8 cellular contexts compared by ENCODE assay signal in the genomic region with DNA sequence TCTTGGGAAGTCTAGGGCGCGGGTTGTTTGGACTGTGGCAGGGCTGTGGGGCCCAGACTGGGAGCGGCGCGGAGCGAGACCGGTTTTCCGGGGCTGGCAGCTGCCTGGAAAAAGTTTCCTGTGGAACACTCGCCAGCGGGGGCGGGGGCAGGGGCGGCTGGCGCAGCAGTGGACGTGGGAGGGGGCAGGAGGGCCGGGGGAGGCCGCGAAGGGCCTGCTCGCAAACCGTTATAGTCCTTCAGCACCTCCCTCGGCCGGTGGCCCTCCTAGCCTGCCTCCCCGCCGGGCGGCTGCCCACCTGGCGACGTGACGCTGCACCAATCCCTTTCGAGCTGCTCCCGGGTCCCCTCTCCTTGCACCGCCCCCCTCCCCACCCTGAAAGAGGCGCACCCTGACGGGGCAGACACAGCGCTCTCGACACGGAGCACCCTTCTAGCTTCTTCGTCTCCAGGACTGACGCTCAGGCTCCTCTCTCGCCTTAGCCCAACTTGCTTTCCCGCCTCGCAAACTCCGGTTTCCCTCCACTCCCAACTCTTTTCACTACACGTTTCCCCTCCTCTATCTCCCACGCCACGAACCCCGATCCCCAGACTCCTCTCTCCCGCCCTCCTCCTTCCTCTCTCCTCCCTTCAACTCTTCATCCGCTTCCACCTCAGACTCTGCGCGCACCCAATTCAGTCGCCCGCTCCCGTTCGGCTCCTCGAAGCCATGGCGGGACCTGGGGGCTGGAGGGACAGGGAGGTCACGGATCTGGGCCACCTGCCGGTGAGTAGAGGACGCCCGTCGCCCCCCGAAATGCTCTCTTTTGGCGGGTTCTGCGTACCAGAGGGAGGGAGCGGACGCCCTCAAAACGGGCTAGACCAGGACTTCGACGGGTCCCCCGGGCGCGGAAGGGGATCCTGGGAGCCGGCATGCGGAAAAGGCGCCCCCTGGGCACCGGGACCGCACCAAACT. TPM values are rescaled to one million over a fixed set of nuclear protein-coding genes. Genes with fewer than 3 reads are reported as not detected.
A peak's percentile ranks its signal among the peaks of the same experiment; 100 is the strongest.
DNase-seq lines count a peak whose midpoint lies in the region; ATAC-seq and TF ChIP-seq lines count a peak whose summit lies in the region.
"Had no signal": no experiment of that assay in that cellular context is flagged by ENCODE, and none has a peak within 500 bp of the region (broad histone marks: within the 10 kb centered on the region; RNA-seq: fewer than 3 reads in every experiment).

A gene with protein sequence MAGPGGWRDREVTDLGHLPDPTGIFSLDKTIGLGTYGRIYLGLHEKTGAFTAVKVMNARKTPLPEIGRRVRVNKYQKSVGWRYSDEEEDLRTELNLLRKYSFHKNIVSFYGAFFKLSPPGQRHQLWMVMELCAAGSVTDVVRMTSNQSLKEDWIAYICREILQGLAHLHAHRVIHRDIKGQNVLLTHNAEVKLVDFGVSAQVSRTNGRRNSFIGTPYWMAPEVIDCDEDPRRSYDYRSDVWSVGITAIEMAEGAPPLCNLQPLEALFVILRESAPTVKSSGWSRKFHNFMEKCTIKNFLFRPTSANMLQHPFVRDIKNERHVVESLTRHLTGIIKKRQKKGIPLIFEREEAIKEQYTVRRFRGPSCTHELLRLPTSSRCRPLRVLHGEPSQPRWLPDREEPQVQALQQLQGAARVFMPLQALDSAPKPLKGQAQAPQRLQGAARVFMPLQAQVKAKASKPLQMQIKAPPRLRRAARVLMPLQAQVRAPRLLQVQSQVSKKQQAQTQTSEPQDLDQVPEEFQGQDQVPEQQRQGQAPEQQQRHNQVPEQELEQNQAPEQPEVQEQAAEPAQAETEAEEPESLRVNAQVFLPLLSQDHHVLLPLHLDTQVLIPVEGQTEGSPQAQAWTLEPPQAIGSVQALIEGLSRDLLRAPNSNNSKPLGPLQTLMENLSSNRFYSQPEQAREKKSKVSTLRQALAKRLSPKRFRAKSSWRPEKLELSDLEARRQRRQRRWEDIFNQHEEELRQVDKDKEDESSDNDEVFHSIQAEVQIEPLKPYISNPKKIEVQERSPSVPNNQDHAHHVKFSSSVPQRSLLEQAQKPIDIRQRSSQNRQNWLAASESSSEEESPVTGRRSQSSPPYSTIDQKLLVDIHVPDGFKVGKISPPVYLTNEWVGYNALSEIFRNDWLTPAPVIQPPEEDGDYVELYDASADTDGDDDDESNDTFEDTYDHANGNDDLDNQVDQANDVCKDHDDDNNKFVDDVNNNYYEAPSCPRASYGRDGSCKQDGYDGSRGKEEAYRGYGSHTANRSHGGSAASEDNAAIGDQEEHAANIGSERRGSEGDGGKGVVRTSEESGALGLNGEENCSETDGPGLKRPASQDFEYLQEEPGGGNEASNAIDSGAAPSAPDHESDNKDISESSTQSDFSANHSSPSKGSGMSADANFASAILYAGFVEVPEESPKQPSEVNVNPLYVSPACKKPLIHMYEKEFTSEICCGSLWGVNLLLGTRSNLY (N-terminal part only) (plus strand): TSS at position 402 of the 954 bp plus-strand sequence. CDS start 307 bp downstream, at position 709.

- ATAC-seq in PC-3 (peak; percentile 65), GM18511 (IDR thresholded peaks at IDR 0.05; ENCODE audit: unreplicated experiment) (no peak)

- TF ChIP-seq CTCF in PC-3 (conservative IDR thresholded peaks at IDR 0.05; ENCODE audit: low read depth, low read length) (no peak), esophagus squamous epithelium (IDR thresholded peaks at IDR 0.05) (no peak), testis (IDR thresholded peaks at IDR 0.05) (no peak)

- H3K36me3 ChIP-seq in PC-3 (ENCODE audit: low read depth, low read length) (no peaks in the 10 kb centered on the region), esophagus squamous epithelium (no peaks in the 10 kb centered on the region), mesenchymal stem cell (ENCODE audit: control insufficient read depth in 1 of 2, insufficient read depth in 2 of 2, low read depth in 1 of 2, low read length in 2 of 2) (no peaks in the 10 kb centered on the region), testis (ENCODE audit: low read depth, missing control alignments) (no peaks in the 10 kb centered on the region)
- H3K36me3 ChIP-seq in CD8-positive, alpha-beta memory T cell (ENCODE audit: insufficient read depth, low read length), result no peaks in the 10 kb centered on the region

- no peaks in the 10 kb centered on the region for H3K79me1 ChIP-seq in mesenchymal stem cell (replicated peaks; ENCODE audit: low read length, poor library complexity, severe bottlenecking)

- no peaks in the 10 kb centered on the region for H3F3A ChIP-seq in PC-3 (ENCODE audit: low read length, unreplicated experiment)

- H3K9me3 ChIP-seq in PC-3 (ENCODE audit: low read length), result no peaks in the 10 kb centered on the region
- H3K9me3 ChIP-seq in esophagus squamous epithelium, result no peaks in the 10 kb centered on the region
- H3K9me3 ChIP-seq in mesenchymal stem cell (ENCODE audit: control insufficient read depth, low read length), result no peaks in the 10 kb centered on the region
- no peaks in the 10 kb centered on the region for H3K9me3 ChIP-seq in testis
- H3K9me3 ChIP-seq in CD8-positive, alpha-beta memory T cell (ENCODE audit: low read length), result no peaks in the 10 kb centered on the region

- H3K27ac ChIP-seq in PC-3 (ENCODE audit: low read length) (peak within 1 kb of the TSS; percentile 16), esophagus squamous epithelium (no peak within 1 kb of the TSS), mesenchymal stem cell (ENCODE audit: low read length, poor library complexity, severe bottlenecking) (peak within 1 kb of the TSS; percentile 92), testis (peak within 1 kb of the TSS; percentile 50 to 73)
- H3K27ac ChIP-seq in CD8-positive, alpha-beta memory T cell (ENCODE audit: low read depth, low read length), result no peak within 1 kb of the TSS

- H3K4me2 ChIP-seq in PC-3 (ENCODE audit: low read length), result peak within 1 kb of the TSS; percentile 99
- peak within 1 kb of the TSS; percentile 84 for H3K4me2 ChIP-seq in mesenchymal stem cell (ENCODE audit: low read length, poor library complexity, severe bottlenecking)

- H3K18ac ChIP-seq in mesenchymal stem cell (ENCODE audit: low read depth in 1 of 2, low read length in 2 of 2), result peak within 1 kb of the TSS; percentile 73 to 86

- no peak within 1 kb of the TSS for H3K4me3 Mint-ChIP-seq in CD8-positive, alpha-beta memory T cell

- H3K14ac ChIP-seq in mesenchymal stem cell (ENCODE audit: low read length in 2 of 2), result peak within 1 kb of the TSS; percentile 60 to 74

- H3K9ac ChIP-seq in PC-3 (ENCODE audit: low read length), result 0 out of 2 replicates have a peak within 1 kb of the TSS, but pooled peaks have one; percentile 4
- H3K9ac ChIP-seq in mesenchymal stem cell (ENCODE audit: low read length), result no peak within 1 kb of the TSS

- peaks cover 11 to 13% of the 10 kb centered on the region in 2 donors for H3K27me3 Mint-ChIP-seq in CD8-positive, alpha-beta memory T cell

- peak within 1 kb of the TSS in 1 of 2 experiments; percentile 83 for H2BK12ac ChIP-seq in mesenchymal stem cell (ENCODE audit: low read length in 2 of 2)

- no TSS peak for BruUV-seq in PC-3 (replicated peaks; lab: Mats Ljungman, UMichigan)

- no peak for DNase-seq in PC-3
- no peak for DNase-seq in esophagus squamous epithelium (lab: John Stamatoyannopoulos, UW)
- DNase-seq in mesenchymal stem cell, result peak; percentile 56
- DNase-seq in testis, result peak; percentile 46
- no peak for DNase-seq in CD8-positive, alpha-beta memory T cell
- DNase-seq in Ammon's horn (ENCODE audit: low spot score), result no peak
- DNase-seq: GDM1 had no signal

- no peak for TF ChIP-seq POLR2A in esophagus squamous epithelium (IDR thresholded peaks at IDR 0.05)
- no peak for TF ChIP-seq POLR2A in testis (IDR thresholded peaks at IDR 0.05)

- H2BK15ac ChIP-seq in mesenchymal stem cell (ENCODE audit: low read depth, poor library complexity, severe bottlenecking), result no peak within 1 kb of the TSS

- no peaks in the 10 kb centered on the region for H3K27me3 ChIP-seq in PC-3 (ENCODE audit: low read length)
- H3K27me3 ChIP-seq in esophagus squamous epithelium, result peaks cover 0 to 34% (median 7%) of the 10 kb centered on the region in 4 donors
- peaks cover 0 to 39% of the 10 kb centered on the region in 2 experiments for H3K27me3 ChIP-seq in mesenchymal stem cell (ENCODE audit: control insufficient read depth in 1 of 2, insufficient read depth in 1 of 2, low read length in 2 of 2)
- no peaks in the 10 kb centered on the region for H3K27me3 ChIP-seq in testis
- no peaks in the 10 kb centered on the region for H3K27me3 ChIP-seq in CD8-positive, alpha-beta memory T cell (ENCODE audit: insufficient read depth, low read length, poor library complexity, severe bottlenecking)

- no peak within 1 kb of the TSS for H2BK5ac ChIP-seq in mesenchymal stem cell (ENCODE audit: low read depth, low read length, poor library complexity, severe bottlenecking)

- 4 to 52% methylated on average over 16 to 40 of the region's 76 CpGs for WGBS in esophagus squamous epithelium, 2 donors
- WGBS in mesenchymal stem cell, result 0% methylated on average over 52 of the region's 76 CpGs
- WGBS in testis, 2 donors, result 0 to 1% methylated on average over 23 to 46 of the region's 76 CpGs

- no peak within 1 kb of the TSS for H3K27ac Mint-ChIP-seq in CD8-positive, alpha-beta memory T cell

- no peak within 1 kb of the TSS for H3K23ac ChIP-seq in mesenchymal stem cell (ENCODE audit: low read length in 2 of 2)

- H2BK120ac ChIP-seq in mesenchymal stem cell (ENCODE audit: low read depth, low read length), result peak within 1 kb of the TSS; percentile 49

- POLR2A ChIA-PET in PC-3 (lab: Charles Lee; ENCODE audit: unreplicated experiment), result no interaction called here
- POLR2A ChIA-PET in CD8-positive, alpha-beta memory T cell (lab: Charles Lee), result no interaction called here

- CTCF ChIA-PET in PC-3 (lab: Charles Lee), result no interaction called here
- CTCF ChIA-PET in CD8-positive, alpha-beta memory T cell (lab: Charles Lee), result no interaction called here

- peak within 1 kb of the TSS; percentile 39 for H4K91ac ChIP-seq in mesenchymal stem cell (ENCODE audit: low read length)

- peak within 1 kb of the TSS; percentile 76 for H3K4me3 ChIP-seq in PC-3 (ENCODE audit: low read length)
- H3K4me3 ChIP-seq in esophagus squamous epithelium, result peak within 1 kb of the TSS in 3 of 4 donors; percentile 21 to 51 (median 37)
- peak within 1 kb of the TSS; percentile 64 to 65 for H3K4me3 ChIP-seq in mesenchymal stem cell (ENCODE audit: insufficient read depth in 1 of 2, low read depth in 1 of 2, low read length in 2 of 2)
- peak within 1 kb of the TSS; percentile 36 to 59 for H3K4me3 ChIP-seq in testis
- H3K4me3 ChIP-seq in CD8-positive, alpha-beta memory T cell (ENCODE audit: low read length), result no peak within 1 kb of the TSS

- H4K8ac ChIP-seq in mesenchymal stem cell (ENCODE audit: low read length), result peak within 1 kb of the TSS; percentile 72

- H2AFZ ChIP-seq in PC-3 (ENCODE audit: low read length) (peak within 1 kb of the TSS; percentile 90), mesenchymal stem cell (ENCODE audit: low read depth, low read length) (peak within 1 kb of the TSS; percentile 77)

- H3K4me1 Mint-ChIP-seq in CD8-positive, alpha-beta memory T cell, result no peaks in the 10 kb centered on the region

- H3K79me2 ChIP-seq in PC-3 (ENCODE audit: low read length), result no peaks in the 10 kb centered on the region

- H2AK5ac ChIP-seq in mesenchymal stem cell (ENCODE audit: low read length, severe bottlenecking), result peak within 1 kb of the TSS; percentile 59

- intact Hi-C loops in PC-3 (cut with micrococcal nuclease), result no loop called here
- intact Hi-C loops in esophagus squamous epithelium (cut with DNase I), result no loop called here
- intact Hi-C loops in testis (cut with DNase I; ENCODE audit: low total_unique reads), result no loop called here

- H3K4me1 ChIP-seq in PC-3 (ENCODE audit: insufficient read depth, low read length) (no peaks in the 10 kb centered on the region), esophagus squamous epithelium (peaks cover 0 to 10% (median 0%) of the 10 kb centered on the region in 3 donors), mesenchymal stem cell (ENCODE audit: control insufficient read depth, insufficient read depth, low read depth, low read length) (peaks cover 4% of the 10 kb centered on the region), testis (no peaks in the 10 kb centered on the region)
- H3K4me1 ChIP-seq in CD8-positive, alpha-beta memory T cell (ENCODE audit: insufficient read depth, low read length), result no peaks in the 10 kb centered on the region

- peak within 1 kb of the TSS in 1 of 2 experiments; percentile 84 for H3K4ac ChIP-seq in mesenchymal stem cell (ENCODE audit: low read depth in 1 of 2, low read length in 2 of 2)

- H3K9me2 ChIP-seq in PC-3 (replicated peaks; ENCODE audit: low read length), result no peaks in the 10 kb centered on the region

- no peaks in the 10 kb centered on the region for H3K36me3 Mint-ChIP-seq in CD8-positive, alpha-beta memory T cell

- peaks cover 0 to 13% (median 2%) of the 10 kb centered on the region in 5 donors for H3K9me3 Mint-ChIP-seq in CD8-positive, alpha-beta memory T cell

- H4K20me1 ChIP-seq in PC-3 (ENCODE audit: low read length), result no peaks in the 10 kb centered on the region

RNA-seq across cellular contexts. Expression of the gene that starts here (rescaled TPM):
- total RNA-seq in PC-3 (2014; rRNA removed) (0.73 and 0.86 TPM in 2 replicates), esophagus squamous epithelium (1 to 10 TPM in 1 of 4 donors, not detected in 3; 1.1 TPM), testis (1 to 10 TPM; 4.5 to 6.1 TPM)
- polyA plus RNA-seq in mesenchymal stem cell (2013, experiment 1 of 2), result 10.1 TPM
- polyA plus RNA-seq in mesenchymal stem cell (2013, experiment 2 of 2), result 9.8 TPM
- 3.7 TPM for polyA plus RNA-seq in testis (ENCODE audit: insufficient read depth, low read depth, low replicate concordance)
- not detected for total RNA-seq in CD8-positive, alpha-beta memory T cell
- polyA plus RNA-seq in CD8-positive, alpha-beta memory T cell, result not detected

Comparison
In these comparisons a context has a peak if more than half of its experiments do, and no peak if none do; other contexts are left out.
1. Peak in ATAC-seq, H3K4me3 ChIP-seq, H3K27ac ChIP-seq, H3K9ac ChIP-seq and H3K4me2 ChIP-seq in PC-3; RNA of the gene not detected or under 1 TPM.
2. DNase-seq: peak in mesenchymal stem cell (single experiment) and testis (single experiment); none in PC-3 (single experiment), esophagus squamous epithelium (single experiment), CD8-positive, alpha-beta memory T cell (0 of 5) and Ammon's horn (single experiment).
3. H3K27ac ChIP-seq: peak in mesenchymal stem cell (single experiment) and testis (2 of 2); none in esophagus squamous epithelium (0 of 4) and CD8-positive, alpha-beta memory T cell (single experiment).